Comparison of ENCODE assay signal across 8 cellular contexts in the genomic region with DNA sequence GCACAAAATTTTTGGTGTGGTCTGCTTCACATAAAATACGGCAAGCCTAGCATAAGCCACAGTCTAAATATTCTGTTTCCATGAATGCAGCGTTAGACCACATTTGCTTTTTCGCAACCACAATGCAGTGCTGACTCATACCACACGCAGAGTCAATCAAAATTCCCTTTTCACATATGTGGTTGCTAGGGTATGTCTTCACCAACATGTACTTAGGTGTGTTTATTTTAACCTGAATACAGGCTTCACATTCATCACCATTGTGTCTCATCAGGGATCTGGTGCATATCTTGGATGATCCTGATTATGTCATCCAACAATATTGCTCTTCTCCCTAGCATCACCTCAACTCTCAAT.
DNase-seq lines count a peak whose midpoint lies in the region; ATAC-seq and TF ChIP-seq lines count a peak whose summit lies in the region.

No MANE protein-coding gene starts in this region.

- ATAC-seq in GM18508 (IDR thresholded peaks at IDR 0.05; ENCODE audit: insufficient read depth, unreplicated experiment), result peak; percentile 52
- peak; percentile 83 for ATAC-seq in HG03442 (IDR thresholded peaks at IDR 0.05; ENCODE audit: unreplicated experiment)
- no peak for ATAC-seq in HG03196 (IDR thresholded peaks at IDR 0.05; ENCODE audit: unreplicated experiment)
- no peak for ATAC-seq in GM18517 (IDR thresholded peaks at IDR 0.05; ENCODE audit: unreplicated experiment)

- DNase-seq in A172 (ENCODE audit: low spot score) (peak; percentile 95), SIG-M5 treated with dmso at 0.1 percent for 504 hours (lab: John Stamatoyannopoulos, UW; ENCODE audit: unreplicated experiment) (peak; percentile 59), epithelial cell of proximal tubule (ENCODE audit: low read depth) (peak; percentile 77), NCI-H2196 (lab: John Stamatoyannopoulos, UW; ENCODE audit: unreplicated experiment) (no peak)

- TF ChIP-seq CTCF in epithelial cell of proximal tubule (conservative IDR thresholded peaks at IDR 0.05; ENCODE audit: low read depth, low read length), result no peak

- no peak overlapping the region for H3K4me3 ChIP-seq in epithelial cell of proximal tubule (ENCODE audit: low read depth, low read length)

Comparison
In these comparisons a context has a peak if more than half of its experiments do, and no peak if none do; other contexts are left out.
1. ATAC-seq: peak in GM18508 (single experiment) and HG03442 (single experiment); none in HG03196 (single experiment) and GM18517 (single experiment).